ENCODE assay signal across 8 cellular contexts in the genomic region with DNA sequence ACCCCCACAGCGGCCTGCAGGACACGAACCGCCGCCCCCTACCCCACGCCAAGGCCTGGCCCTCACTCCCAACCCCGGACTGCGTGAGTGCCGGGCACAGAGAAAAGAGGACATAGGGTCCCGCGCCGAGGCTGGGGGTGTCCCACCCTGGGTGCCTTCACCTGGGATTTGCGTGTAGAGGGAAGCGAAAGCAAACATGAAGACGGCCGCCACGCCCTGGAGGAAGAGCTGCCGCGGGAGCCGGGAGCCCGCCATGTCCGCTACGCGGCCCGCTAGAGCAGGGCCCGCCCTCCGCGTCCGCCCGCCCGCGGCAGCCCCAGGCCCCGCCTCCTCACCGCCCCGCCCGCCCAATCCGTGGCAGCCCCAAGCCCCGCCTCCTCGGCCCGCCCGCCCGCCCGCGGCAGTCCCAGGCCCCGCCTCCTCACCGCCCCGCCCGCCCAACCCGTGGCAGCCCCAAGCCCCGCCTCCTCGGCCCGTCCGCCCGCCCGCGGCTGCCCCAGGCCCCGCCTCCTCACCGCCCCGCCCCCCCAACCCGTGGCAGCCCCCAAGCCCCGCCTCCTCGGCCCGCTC. TPM values are rescaled to one million over a fixed set of nuclear protein-coding genes. Genes with fewer than 3 reads are reported as not detected.
DNase-seq lines count a peak whose midpoint lies in the region; ATAC-seq and TF ChIP-seq lines count a peak whose summit lies in the region.

A gene with protein sequence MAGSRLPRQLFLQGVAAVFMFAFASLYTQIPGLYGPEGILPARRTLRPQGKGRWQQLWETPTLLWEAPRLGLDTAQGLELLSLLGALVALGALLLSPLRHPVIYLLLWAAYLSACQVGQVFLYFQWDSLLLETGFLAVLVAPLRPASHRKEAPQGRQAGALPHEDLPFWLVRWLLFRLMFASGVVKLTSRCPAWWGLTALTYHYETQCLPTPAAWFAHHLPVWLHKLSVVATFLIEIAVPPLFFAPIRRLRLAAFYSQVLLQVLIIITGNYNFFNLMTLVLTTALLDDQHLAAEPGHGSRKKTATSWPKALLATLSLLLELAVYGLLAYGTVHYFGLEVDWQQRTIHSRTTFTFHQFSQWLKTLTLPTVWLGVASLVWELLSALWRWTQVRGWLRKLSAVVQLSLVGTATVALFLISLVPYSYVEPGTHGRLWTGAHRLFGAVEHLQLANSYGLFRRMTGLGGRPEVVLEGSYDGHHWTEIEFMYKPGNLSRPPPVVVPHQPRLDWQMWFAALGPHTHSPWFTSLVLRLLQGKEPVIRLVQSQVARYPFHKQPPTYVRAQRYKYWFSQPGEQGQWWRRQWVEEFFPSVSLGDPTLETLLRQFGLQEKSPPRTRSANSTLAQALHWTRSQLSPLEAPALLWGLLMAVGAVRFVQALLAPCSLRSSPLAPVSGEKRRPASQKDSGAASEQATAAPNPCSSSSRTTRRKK (minus strand): TSS at position 282 of the 570 bp plus-strand sequence. CDS start 27 bp downstream, at position 255.

- H3K27ac Mint-ChIP-seq in WTC11 = peak within 1 kb of the TSS; percentile 98

- peak within 1 kb of the TSS; percentile 93 for H3K4me3 Mint-ChIP-seq in WTC11

- POLR2A ChIA-PET in WTC11 (lab: Charles Lee) = interaction anchor here (0.7 to 1.3 kb wide), 3 partner anchors 18 to 75 kb away, joined by 3 to 13 read pairs (median 6); a partner anchor contains a TSS

- no peaks in the 10 kb centered on the region for H3K36me3 ChIP-seq in kidney epithelial cell (ENCODE audit: control insufficient read depth, insufficient read depth, low read length)

- no peaks in the 10 kb centered on the region for H3K27me3 Mint-ChIP-seq in WTC11 (ENCODE audit: low read depth)

- peaks cover 10% of the 10 kb centered on the region for H3K4me1 Mint-ChIP-seq in WTC11

- ATAC-seq in GM21619 (IDR thresholded peaks at IDR 0.05; ENCODE audit: unreplicated experiment) (peak; percentile 53), WTC11 (peak; percentile 81)

- H3K9me3 Mint-ChIP-seq in WTC11 = no peaks in the 10 kb centered on the region

- H3K4me3 ChIP-seq in cardiac fibroblast (replicated peaks in 1 of 2; ENCODE audit: low read depth in 2 of 2, low read length in 2 of 2) = peak within 1 kb of the TSS; percentile 96 to 99
- peak within 1 kb of the TSS; percentile 99 for H3K4me3 ChIP-seq in kidney epithelial cell (ENCODE audit: low read depth, low read length)

- no peaks in the 10 kb centered on the region for H3K27me3 ChIP-seq in kidney epithelial cell (ENCODE audit: control insufficient read depth, insufficient read depth, low read length)

- H3K36me3 Mint-ChIP-seq in WTC11 = no peaks in the 10 kb centered on the region

- DNase-seq in DMS114 treated with DMSO at 0.1 percent for 48 hours (lab: John Stamatoyannopoulos, UW; ENCODE audit: unreplicated experiment) = peak; percentile 77
- no peak for DNase-seq in LHCN-M2 (ENCODE audit: low read depth)
- peak; percentile 90 for DNase-seq in WTC11 (ENCODE audit: low spot score)
- no peak for DNase-seq in cardiac fibroblast (ENCODE audit: low read depth in 2 of 2)
- DNase-seq in kidney epithelial cell (ENCODE audit: low read depth) = no peak
- DNase-seq in stimulated activated CD4-positive, alpha-beta T cell treated with anti-CD3 and anti-CD28 coated beads, Interleukin-1b, Interleukin-23, amount 100 ng/mL, for 1 hour (ENCODE audit: low read depth in 2 of 2) = peak; percentile 92 to 93
- no peak for DNase-seq in NCI-H526 (lab: John Stamatoyannopoulos, UW)

- CTCF ChIA-PET in WTC11 (lab: Charles Lee) = interaction anchor here (0.6 to 3.0 kb wide), 23 partner anchors 10 to 448 kb away, joined by 3 to 60 read pairs (median 4); a partner anchor contains a TSS

- TF ChIP-seq CTCF in WTC11 (IDR thresholded peaks at IDR 0.05) = no peak
- no peak for TF ChIP-seq CTCF in cardiac fibroblast (IDR thresholded peaks at IDR 0.05; ENCODE audit: low read depth, low read length)
- no peak for TF ChIP-seq CTCF in kidney epithelial cell (IDR thresholded peaks at IDR 0.05; ENCODE audit: insufficient read depth, low read length, poor library complexity, severe bottlenecking)

TF ChIP-seq in WTC11, 78 proteins besides CTCF, POLR2A, EP300 and RAD21 (continues in another document):
- TF ChIP-seq, protein P1, sequence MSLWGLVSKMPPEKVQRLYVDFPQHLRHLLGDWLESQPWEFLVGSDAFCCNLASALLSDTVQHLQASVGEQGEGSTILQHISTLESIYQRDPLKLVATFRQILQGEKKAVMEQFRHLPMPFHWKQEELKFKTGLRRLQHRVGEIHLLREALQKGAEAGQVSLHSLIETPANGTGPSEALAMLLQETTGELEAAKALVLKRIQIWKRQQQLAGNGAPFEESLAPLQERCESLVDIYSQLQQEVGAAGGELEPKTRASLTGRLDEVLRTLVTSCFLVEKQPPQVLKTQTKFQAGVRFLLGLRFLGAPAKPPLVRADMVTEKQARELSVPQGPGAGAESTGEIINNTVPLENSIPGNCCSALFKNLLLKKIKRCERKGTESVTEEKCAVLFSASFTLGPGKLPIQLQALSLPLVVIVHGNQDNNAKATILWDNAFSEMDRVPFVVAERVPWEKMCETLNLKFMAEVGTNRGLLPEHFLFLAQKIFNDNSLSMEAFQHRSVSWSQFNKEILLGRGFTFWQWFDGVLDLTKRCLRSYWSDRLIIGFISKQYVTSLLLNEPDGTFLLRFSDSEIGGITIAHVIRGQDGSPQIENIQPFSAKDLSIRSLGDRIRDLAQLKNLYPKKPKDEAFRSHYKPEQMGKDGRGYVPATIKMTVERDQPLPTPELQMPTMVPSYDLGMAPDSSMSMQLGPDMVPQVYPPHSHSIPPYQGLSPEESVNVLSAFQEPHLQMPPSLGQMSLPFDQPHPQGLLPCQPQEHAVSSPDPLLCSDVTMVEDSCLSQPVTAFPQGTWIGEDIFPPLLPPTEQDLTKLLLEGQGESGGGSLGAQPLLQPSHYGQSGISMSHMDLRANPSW (CRISPR knock-in tag; conservative IDR thresholded peaks at IDR 0.05; ENCODE audit: low read depth) = no peak
- TF ChIP-seq JUN (CRISPR knock-in tag; IDR thresholded peaks at IDR 0.05) (no peak), NR1H2 (CRISPR knock-in tag; IDR thresholded peaks at IDR 0.05) (no peak), JAZF1 (CRISPR knock-in tag; IDR thresholded peaks at IDR 0.05) (no peak), ZNF671 (CRISPR knock-in tag; IDR thresholded peaks at IDR 0.05) (no peak), NFATC4 (CRISPR knock-in tag; IDR thresholded peaks at IDR 0.05) (no peak), ZNF423 (CRISPR knock-in tag; IDR thresholded peaks at IDR 0.05) (no peak), NFE2L1 (CRISPR knock-in tag; IDR thresholded peaks at IDR 0.05) (no peak), GRHL2 (CRISPR knock-in tag; IDR thresholded peaks at IDR 0.05; ENCODE audit: insufficient replicate concordance, severe bottlenecking) (no peak), NR2C2 (CRISPR knock-in tag; IDR thresholded peaks at IDR 0.05) (no peak)
- TF ChIP-seq, protein P2, sequence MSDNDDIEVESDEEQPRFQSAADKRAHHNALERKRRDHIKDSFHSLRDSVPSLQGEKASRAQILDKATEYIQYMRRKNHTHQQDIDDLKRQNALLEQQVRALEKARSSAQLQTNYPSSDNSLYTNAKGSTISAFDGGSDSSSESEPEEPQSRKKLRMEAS (CRISPR knock-in tag; IDR thresholded peaks at IDR 0.05) = 0 out of 2 replicates have a peak, but pooled peaks have one; percentile 19
- TF ChIP-seq, protein P3, sequence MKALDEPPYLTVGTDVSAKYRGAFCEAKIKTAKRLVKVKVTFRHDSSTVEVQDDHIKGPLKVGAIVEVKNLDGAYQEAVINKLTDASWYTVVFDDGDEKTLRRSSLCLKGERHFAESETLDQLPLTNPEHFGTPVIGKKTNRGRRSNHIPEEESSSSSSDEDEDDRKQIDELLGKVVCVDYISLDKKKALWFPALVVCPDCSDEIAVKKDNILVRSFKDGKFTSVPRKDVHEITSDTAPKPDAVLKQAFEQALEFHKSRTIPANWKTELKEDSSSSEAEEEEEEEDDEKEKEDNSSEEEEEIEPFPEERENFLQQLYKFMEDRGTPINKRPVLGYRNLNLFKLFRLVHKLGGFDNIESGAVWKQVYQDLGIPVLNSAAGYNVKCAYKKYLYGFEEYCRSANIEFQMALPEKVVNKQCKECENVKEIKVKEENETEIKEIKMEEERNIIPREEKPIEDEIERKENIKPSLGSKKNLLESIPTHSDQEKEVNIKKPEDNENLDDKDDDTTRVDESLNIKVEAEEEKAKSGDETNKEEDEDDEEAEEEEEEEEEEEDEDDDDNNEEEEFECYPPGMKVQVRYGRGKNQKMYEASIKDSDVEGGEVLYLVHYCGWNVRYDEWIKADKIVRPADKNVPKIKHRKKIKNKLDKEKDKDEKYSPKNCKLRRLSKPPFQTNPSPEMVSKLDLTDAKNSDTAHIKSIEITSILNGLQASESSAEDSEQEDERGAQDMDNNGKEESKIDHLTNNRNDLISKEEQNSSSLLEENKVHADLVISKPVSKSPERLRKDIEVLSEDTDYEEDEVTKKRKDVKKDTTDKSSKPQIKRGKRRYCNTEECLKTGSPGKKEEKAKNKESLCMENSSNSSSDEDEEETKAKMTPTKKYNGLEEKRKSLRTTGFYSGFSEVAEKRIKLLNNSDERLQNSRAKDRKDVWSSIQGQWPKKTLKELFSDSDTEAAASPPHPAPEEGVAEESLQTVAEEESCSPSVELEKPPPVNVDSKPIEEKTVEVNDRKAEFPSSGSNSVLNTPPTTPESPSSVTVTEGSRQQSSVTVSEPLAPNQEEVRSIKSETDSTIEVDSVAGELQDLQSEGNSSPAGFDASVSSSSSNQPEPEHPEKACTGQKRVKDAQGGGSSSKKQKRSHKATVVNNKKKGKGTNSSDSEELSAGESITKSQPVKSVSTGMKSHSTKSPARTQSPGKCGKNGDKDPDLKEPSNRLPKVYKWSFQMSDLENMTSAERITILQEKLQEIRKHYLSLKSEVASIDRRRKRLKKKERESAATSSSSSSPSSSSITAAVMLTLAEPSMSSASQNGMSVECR (CRISPR knock-in tag; IDR thresholded peaks at IDR 0.05; ENCODE audit: borderline replicate concordance) = peak; percentile 38; the same call in 1 of the 2 replicates
- TF ChIP-seq, protein P4, sequence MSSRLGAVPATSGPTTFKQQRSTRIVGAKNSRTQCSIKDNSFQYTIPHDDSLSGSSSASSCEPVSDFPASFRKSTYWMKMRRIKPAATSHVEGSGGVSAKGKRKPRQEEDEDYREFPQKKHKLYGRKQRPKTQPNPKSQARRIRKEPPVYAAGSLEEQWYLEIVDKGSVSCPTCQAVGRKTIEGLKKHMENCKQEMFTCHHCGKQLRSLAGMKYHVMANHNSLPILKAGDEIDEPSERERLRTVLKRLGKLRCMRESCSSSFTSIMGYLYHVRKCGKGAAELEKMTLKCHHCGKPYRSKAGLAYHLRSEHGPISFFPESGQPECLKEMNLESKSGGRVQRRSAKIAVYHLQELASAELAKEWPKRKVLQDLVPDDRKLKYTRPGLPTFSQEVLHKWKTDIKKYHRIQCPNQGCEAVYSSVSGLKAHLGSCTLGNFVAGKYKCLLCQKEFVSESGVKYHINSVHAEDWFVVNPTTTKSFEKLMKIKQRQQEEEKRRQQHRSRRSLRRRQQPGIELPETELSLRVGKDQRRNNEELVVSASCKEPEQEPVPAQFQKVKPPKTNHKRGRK (CRISPR knock-in tag; IDR thresholded peaks at IDR 0.05; ENCODE audit: borderline replicate concordance) = no peak

RNA-seq across cellular contexts. Expression of the gene that starts here (rescaled TPM):
- total RNA-seq in LHCN-M2 (2014; rRNA removed) = 87.5 and 98.3 TPM in 2 replicates
- polyA plus RNA-seq in LHCN-M2 (2012) = 64.6 TPM
- total RNA-seq in WTC11 (2021) = 38.1 to 43.7 TPM (median 39.8 TPM) in 3 replicates
- 48.3 and 75.4 TPM in 2 replicates for total RNA-seq in kidney epithelial cell

Comparison
In these comparisons a context has a peak if more than half of its experiments do, and no peak if none do; other contexts are left out.
1. DNase-seq: peak in DMS114 treated with DMSO at 0.1 percent for 48 hours (single experiment), WTC11 (single experiment) and stimulated activated CD4-positive, alpha-beta T cell treated with anti-CD3 and anti-CD28 coated beads, Interleukin-1b, Interleukin-23, amount 100 ng/mL, for 1 hour (2 of 2); none in LHCN-M2 (single experiment), cardiac fibroblast (0 of 2), kidney epithelial cell (single experiment) and NCI-H526 (0 of 2).